15 cellular contexts compared by ENCODE assay signal in genomic region chr3:30640856-30641255, GRCh38. TPM values are rescaled to one million over a fixed set of nuclear protein-coding genes. Genes with fewer than 3 reads are reported as not detected.
A peak's percentile ranks its signal among the peaks of the same experiment; 100 is the strongest.
DNase-seq lines count a peak whose midpoint lies in the region; ATAC-seq and TF ChIP-seq lines count a peak whose summit lies in the region.
"Had no signal": no experiment of that assay in that cellular context is flagged by ENCODE, and none has a peak within 500 bp of the region (broad histone marks: within the 10 kb centered on the region; RNA-seq: fewer than 3 reads in every experiment).

No MANE protein-coding gene starts in this region.

- peak overlapping the region; percentile 96 for H3K27ac Mint-ChIP-seq in activated T-cell treated with anti-CD3 and anti-CD28 coated beads, Interleukin-2, amount 50 U/mL, for 24 hours
- H3K27ac Mint-ChIP-seq in activated naive CD4-positive, alpha-beta T cell treated with anti-CD3 and anti-CD28 coated beads, Interleukin-2, amount 50 U/mL, for 72 hours: peak overlapping the region; percentile 93 to 97
- H3K27ac Mint-ChIP-seq in stimulated activated memory B cell treated with anti-CD40 and anti-IgM and Interleukin-4, amounts not matched to agents 10 μg/mL and 1 μg/mL and 100 μg/mL, for 72 hours: peak overlapping the region; percentile 90
- H3K27ac Mint-ChIP-seq: type B pancreatic cell had no signal

- no peaks in the 10 kb centered on the region for H4K20me1 ChIP-seq in MM.1S (ENCODE audit: insufficient read depth, low read length)

- H3K4me1 Mint-ChIP-seq in activated T-cell treated with anti-CD3 and anti-CD28 coated beads, Interleukin-2, amount 50 U/mL, for 24 hours (ENCODE audit: low read depth): peaks cover 95% of the 10 kb centered on the region
- peaks cover 92% of the 10 kb centered on the region for H3K4me1 Mint-ChIP-seq in stimulated activated memory B cell treated with anti-CD40 and anti-IgM and Interleukin-4, amounts not matched to agents 10 μg/mL and 1 μg/mL and 100 μg/mL, for 72 hours

- H3K9ac ChIP-seq in MM.1S (ENCODE audit: low read length): no peak overlapping the region

- H3K4me1 ChIP-seq in MM.1S (ENCODE audit: low read length): peaks cover 69% of the 10 kb centered on the region

- TF ChIP-seq CTCF in MM.1S (IDR thresholded peaks at IDR 0.05; ENCODE audit: low read length): no peak

- H3K36me3 Mint-ChIP-seq in activated T-cell treated with anti-CD3 and anti-CD28 coated beads, Interleukin-2, amount 50 U/mL, for 24 hours (ENCODE audit: low read depth): peaks cover 75% of the 10 kb centered on the region
- peaks cover 22 to 30% of the 10 kb centered on the region in 2 donors for H3K36me3 Mint-ChIP-seq in activated naive CD4-positive, alpha-beta T cell treated with anti-CD3 and anti-CD28 coated beads, Interleukin-2, amount 50 U/mL, for 72 hours
- H3K36me3 Mint-ChIP-seq in stimulated activated memory B cell treated with anti-CD40 and anti-IgM and Interleukin-4, amounts not matched to agents 10 μg/mL and 1 μg/mL and 100 μg/mL, for 72 hours: peaks cover 31% of the 10 kb centered on the region

- H3K27ac ChIP-seq in MM.1S (ENCODE audit: low read length): peak overlapping the region; percentile 90; the same call in 1 of the 2 replicates

- no peak for ATAC-seq in activated naive CD4-positive, alpha-beta T cell treated with anti-CD3 and anti-CD28 coated beads, Interleukin-2, amount 50 U/mL, for 72 hours
- no peak for ATAC-seq in stimulated activated memory B cell treated with anti-CD40 and anti-IgM and Interleukin-4, amounts not matched to agents 10 μg/mL and 1 μg/mL and 100 μg/mL, for 72 hours
- ATAC-seq in GM18498 (IDR thresholded peaks at IDR 0.05; ENCODE audit: unreplicated experiment): no peak

- H3K4me3 Mint-ChIP-seq in activated T-cell treated with anti-CD3 and anti-CD28 coated beads, Interleukin-2, amount 50 U/mL, for 24 hours: peak overlapping the region; percentile 52
- H3K4me3 Mint-ChIP-seq in stimulated activated memory B cell treated with anti-CD40 and anti-IgM and Interleukin-4, amounts not matched to agents 10 μg/mL and 1 μg/mL and 100 μg/mL, for 72 hours: peak overlapping the region; percentile 8
- H3K4me3 Mint-ChIP-seq: type B pancreatic cell had no signal

- no peaks in the 10 kb centered on the region for H3K27me3 ChIP-seq in MM.1S (replicated peaks; ENCODE audit: insufficient read depth, low read length)
- H3K27me3 ChIP-seq: esophagus squamous epithelium had no signal

- H3K27me3 Mint-ChIP-seq in activated T-cell treated with anti-CD3 and anti-CD28 coated beads, Interleukin-2, amount 50 U/mL, for 24 hours: no peaks in the 10 kb centered on the region
- no peaks in the 10 kb centered on the region for H3K27me3 Mint-ChIP-seq in stimulated activated memory B cell treated with anti-CD40 and anti-IgM and Interleukin-4, amounts not matched to agents 10 μg/mL and 1 μg/mL and 100 μg/mL, for 72 hours
- H3K27me3 Mint-ChIP-seq: type B pancreatic cell had no signal

- peak overlapping the region; percentile 90; the same call in 1 of the 2 replicates for H3K4me2 ChIP-seq in MM.1S (ENCODE audit: low read depth, low read length)

- H3F3A ChIP-seq in MM.1S (ENCODE audit: insufficient read depth, low read length): peaks cover 47% of the 10 kb centered on the region

- no peaks in the 10 kb centered on the region for H3K9me3 ChIP-seq in MM.1S (replicated peaks; ENCODE audit: insufficient read depth, low read length)
- H3K9me3 ChIP-seq: esophagus squamous epithelium had no signal

- DNase-seq in activated T-cell treated with anti-CD3 and anti-CD28 coated beads, Interleukin-2, amount 50 U/mL, for 24 hours: peak; percentile 32
- no peak for DNase-seq in activated T-cell treated with anti-CD3 and anti-CD28 coated beads for 4 hours
- DNase-seq in MM.1S: no peak
- DNase-seq in activated naive CD4-positive, alpha-beta T cell treated with anti-CD3 and anti-CD28 coated beads, Interleukin-2, amount 50 U/mL, for 72 hours (ENCODE audit: low spot score in 2 of 2): no peak
- DNase-seq in dermis blood vessel endothelial cell: no peak
- DNase-seq in DMS153 (lab: John Stamatoyannopoulos, UW): no peak
- DNase-seq: ACHN, activated gamma-delta T cell treated with Interleukin-2 at 50 U/mL for 16 hours, esophagus squamous epithelium, NCI-H146, NCI-H526, SHP77 treated with DMSO at 0.1 percent for 48 hours had no signal

- H3K9me2 ChIP-seq in MM.1S (replicated peaks; ENCODE audit: insufficient read depth, low read length): no peaks in the 10 kb centered on the region

- H3K4me3 ChIP-seq in MM.1S (ENCODE audit: low read length): no peak overlapping the region
- H3K4me3 ChIP-seq: esophagus squamous epithelium had no signal

- H2AFZ ChIP-seq in MM.1S (ENCODE audit: low read length): no peak overlapping the region

- no peaks in the 10 kb centered on the region for H3K36me3 ChIP-seq in MM.1S (replicated peaks; ENCODE audit: insufficient read depth, low read length)

- peaks cover 75% of the 10 kb centered on the region for H3K79me2 ChIP-seq in MM.1S (ENCODE audit: low read length)

- no peaks in the 10 kb centered on the region for H3K9me3 Mint-ChIP-seq in activated T-cell treated with anti-CD3 and anti-CD28 coated beads, Interleukin-2, amount 50 U/mL, for 24 hours
- peaks cover 0 to 3% of the 10 kb centered on the region in 2 donors for H3K9me3 Mint-ChIP-seq in activated naive CD4-positive, alpha-beta T cell treated with anti-CD3 and anti-CD28 coated beads, Interleukin-2, amount 50 U/mL, for 72 hours
- no peaks in the 10 kb centered on the region for H3K9me3 Mint-ChIP-seq in stimulated activated memory B cell treated with anti-CD40 and anti-IgM and Interleukin-4, amounts not matched to agents 10 μg/mL and 1 μg/mL and 100 μg/mL, for 72 hours
- H3K9me3 Mint-ChIP-seq: type B pancreatic cell had no signal

RNA-seq across cellular contexts. Expression of gene TGFBR2, which starts 34.5 kb away (rescaled TPM):
- total RNA-seq in activated naive CD4-positive, alpha-beta T cell treated with anti-CD3 and anti-CD28 coated beads, Interleukin-2, amount 50 U/mL, for 72 hours: 10 to 100 TPM; 45.0 to 74.1 TPM
- 632 and 715 TPM in 2 replicates for total RNA-seq in dermis blood vessel endothelial cell
